In the genomic region with DNA sequence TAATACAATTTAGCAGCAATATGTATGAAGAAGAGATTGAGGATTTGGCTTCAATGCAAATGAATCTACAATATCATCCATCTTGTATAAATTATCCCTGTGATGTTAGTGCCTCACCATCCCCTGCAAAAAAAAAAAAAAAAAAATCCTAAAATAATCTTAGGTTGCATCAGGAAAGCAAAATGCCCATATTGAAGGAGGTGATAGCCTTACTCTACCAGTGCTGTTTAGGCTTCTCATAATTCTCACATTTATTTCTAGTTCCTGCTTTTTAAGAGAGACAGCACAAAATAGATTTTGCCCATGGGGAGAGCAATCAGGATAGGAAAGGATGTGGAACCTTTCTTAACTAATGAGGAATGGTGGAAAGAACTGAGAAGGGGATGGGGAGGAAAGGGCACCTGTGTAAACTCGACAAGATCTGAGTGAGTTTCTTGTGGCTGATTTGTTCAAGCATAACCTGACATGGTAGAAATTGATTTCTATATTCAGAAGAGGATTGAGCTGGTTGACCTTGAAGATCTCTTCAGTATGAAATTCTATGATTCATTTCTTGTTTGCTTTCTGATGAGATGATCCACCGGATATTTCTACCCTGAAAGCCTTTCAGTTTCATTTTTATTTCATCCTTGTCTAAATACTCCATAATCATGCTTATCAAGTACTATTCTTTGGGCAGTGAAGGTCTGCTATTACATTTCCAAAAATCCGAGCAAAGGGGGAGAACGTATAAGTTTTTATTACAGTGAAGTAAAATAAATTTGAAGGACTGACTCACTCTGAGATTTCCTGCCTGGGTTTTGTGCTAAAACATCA, we compare ENCODE assay signal across 11 cellular contexts.
DNase-seq lines count a peak whose midpoint lies in the region; ATAC-seq and TF ChIP-seq lines count a peak whose summit lies in the region.
"Had no signal": no experiment of that assay in that cellular context is flagged by ENCODE, and none has a peak within 500 bp of the region (broad histone marks: within the 10 kb centered on the region; RNA-seq: fewer than 3 reads in every experiment).

No MANE protein-coding gene starts in this region.

- no peaks in the 10 kb centered on the region for H3K9me2 ChIP-seq in GM23248 (ENCODE audit: insufficient read depth)

- H3K79me2 ChIP-seq in GM23248 (ENCODE audit: insufficient read depth) = peaks cover 5% of the 10 kb centered on the region; the same call in 1 of the 2 replicates

- no peaks in the 10 kb centered on the region for H3K36me3 Mint-ChIP-seq in CD8-positive, alpha-beta T cell
- no peaks in the 10 kb centered on the region for H3K36me3 Mint-ChIP-seq in activated CD4-positive, alpha-beta memory T cell treated with anti-CD3 and anti-CD28 coated beads for 36 hours
- H3K36me3 Mint-ChIP-seq in stimulated activated memory B cell treated with anti-CD40 and anti-IgM and Interleukin-4, amounts not matched to agents 10 μg/mL and 1 μg/mL and 100 μg/mL, for 72 hours = no peaks in the 10 kb centered on the region

- H3K27me3 Mint-ChIP-seq in CD8-positive, alpha-beta T cell (ENCODE audit: low read depth) = no peaks in the 10 kb centered on the region
- no peaks in the 10 kb centered on the region for H3K27me3 Mint-ChIP-seq in activated CD4-positive, alpha-beta memory T cell treated with anti-CD3 and anti-CD28 coated beads for 36 hours
- H3K27me3 Mint-ChIP-seq in stimulated activated memory B cell treated with anti-CD40 and anti-IgM and Interleukin-4, amounts not matched to agents 10 μg/mL and 1 μg/mL and 100 μg/mL, for 72 hours = no peaks in the 10 kb centered on the region

- TF ChIP-seq EP300 in gastroesophageal sphincter (IDR thresholded peaks at IDR 0.05) = no peak

- no peaks in the 10 kb centered on the region for H3K9me3 Mint-ChIP-seq in CD8-positive, alpha-beta T cell
- no peaks in the 10 kb centered on the region for H3K9me3 Mint-ChIP-seq in activated CD4-positive, alpha-beta memory T cell treated with anti-CD3 and anti-CD28 coated beads for 36 hours
- no peaks in the 10 kb centered on the region for H3K9me3 Mint-ChIP-seq in stimulated activated memory B cell treated with anti-CD40 and anti-IgM and Interleukin-4, amounts not matched to agents 10 μg/mL and 1 μg/mL and 100 μg/mL, for 72 hours

- intact Hi-C loops in CD8-positive, alpha-beta T cell (cut with DNase I, micrococcal nuclease) = no loop called here
- intact Hi-C loops in activated CD4-positive, alpha-beta memory T cell treated with anti-CD3 and anti-CD28 coated beads for 36 hours (cut with micrococcal nuclease) = loop anchor here (2.0 to 10.0 kb wide), 3 partner anchors 79 to 1157 kb away; no protein-coding TSS in a partner anchor

- peak overlapping the region; percentile 78 for H3K27ac Mint-ChIP-seq in CD8-positive, alpha-beta T cell
- peak overlapping the region; percentile 54 for H3K27ac Mint-ChIP-seq in activated CD4-positive, alpha-beta memory T cell treated with anti-CD3 and anti-CD28 coated beads for 36 hours
- H3K27ac Mint-ChIP-seq in stimulated activated memory B cell treated with anti-CD40 and anti-IgM and Interleukin-4, amounts not matched to agents 10 μg/mL and 1 μg/mL and 100 μg/mL, for 72 hours = no peak overlapping the region

- no peak for ATAC-seq in CD8-positive, alpha-beta T cell
- ATAC-seq in stimulated activated memory B cell treated with anti-CD40 and anti-IgM and Interleukin-4, amounts not matched to agents 10 μg/mL and 1 μg/mL and 100 μg/mL, for 72 hours = no peak
- ATAC-seq in gastroesophageal sphincter = no peak

- TF ChIP-seq POLR2A in gastroesophageal sphincter (IDR thresholded peaks at IDR 0.05) = no peak

- H3K4me1 Mint-ChIP-seq in CD8-positive, alpha-beta T cell (ENCODE audit: low read depth) = peaks cover 2% of the 10 kb centered on the region
- H3K4me1 Mint-ChIP-seq in activated CD4-positive, alpha-beta memory T cell treated with anti-CD3 and anti-CD28 coated beads for 36 hours (ENCODE audit: low read depth) = peaks cover 31% of the 10 kb centered on the region
- H3K4me1 Mint-ChIP-seq in stimulated activated memory B cell treated with anti-CD40 and anti-IgM and Interleukin-4, amounts not matched to agents 10 μg/mL and 1 μg/mL and 100 μg/mL, for 72 hours = no peaks in the 10 kb centered on the region

- in situ Hi-C loops in GM23248 (cut with MboI) = no loop called here

- no peaks in the 10 kb centered on the region for H3K9me3 ChIP-seq in CD8-positive, alpha-beta T cell (ENCODE audit: low read length)
- no peaks in the 10 kb centered on the region for H3K9me3 ChIP-seq in GM23248 (ENCODE audit: low read depth)
- no peaks in the 10 kb centered on the region for H3K9me3 ChIP-seq in gastroesophageal sphincter
- H3K9me3 ChIP-seq: vagina had no signal

- POLR2A ChIA-PET in CD8-positive, alpha-beta T cell (lab: Charles Lee) = no interaction called here
- POLR2A ChIA-PET in activated CD4-positive, alpha-beta memory T cell treated with anti-CD3 and anti-CD28 coated beads for 36 hours (lab: Charles Lee) = interaction anchor here (1.0 kb wide), 1 partner anchor 11 kb away, joined by 3 read pairs; no protein-coding TSS in a partner anchor

- no peaks in the 10 kb centered on the region for H3K4me1 ChIP-seq in CD8-positive, alpha-beta T cell (ENCODE audit: insufficient read depth, low read length)
- peaks cover 11% of the 10 kb centered on the region for H3K4me1 ChIP-seq in GM23248 (ENCODE audit: insufficient read depth)
- peaks cover 0 to 25% (median 0%) of the 10 kb centered on the region in 3 donors for H3K4me1 ChIP-seq in gastroesophageal sphincter
- H3K4me1 ChIP-seq: vagina had no signal

- H3K4me3 Mint-ChIP-seq in CD8-positive, alpha-beta T cell = peak overlapping the region; percentile 46
- no peak overlapping the region for H3K4me3 Mint-ChIP-seq in activated CD4-positive, alpha-beta memory T cell treated with anti-CD3 and anti-CD28 coated beads for 36 hours
- H3K4me3 Mint-ChIP-seq in stimulated activated memory B cell treated with anti-CD40 and anti-IgM and Interleukin-4, amounts not matched to agents 10 μg/mL and 1 μg/mL and 100 μg/mL, for 72 hours = no peak overlapping the region

- no peak for DNase-seq in CD8-positive, alpha-beta T cell
- DNase-seq in GM23248 (peak; percentile 6), iris pigment epithelial cell (ENCODE audit: low read depth) (peak; percentile 71)
- DNase-seq in activated CD4-positive, alpha-beta memory T cell treated with anti-CD3 and anti-CD28 coated beads for 36 hours = no peak
- DNase-seq in NK-92 treated with Interleukin-12 subunit alpha and Interleukin-12 subunit beta, amount 100 ng/mL, for 24 hours (lab: John Stamatoyannopoulos, UW) = no peak
- DNase-seq in stimulated activated CD4-positive, alpha-beta T cell treated with anti-CD3 and anti-CD28 coated beads, Interleukin-4, amount 100 ng/mL, for 1 hour = no peak
- DNase-seq: DMS79, Karpas-422 had no signal

- H4K20me1 ChIP-seq in GM23248 (ENCODE audit: insufficient read depth) = no peaks in the 10 kb centered on the region

- H3K27ac ChIP-seq in CD8-positive, alpha-beta T cell (ENCODE audit: low read depth, low read length) = no peak overlapping the region
- no peak overlapping the region for H3K27ac ChIP-seq in GM23248
- no peak overlapping the region for H3K27ac ChIP-seq in gastroesophageal sphincter
- H3K27ac ChIP-seq: vagina had no signal

- CTCF ChIA-PET in CD8-positive, alpha-beta T cell (lab: Charles Lee) = no interaction called here
- CTCF ChIA-PET in activated CD4-positive, alpha-beta memory T cell treated with anti-CD3 and anti-CD28 coated beads for 36 hours (lab: Charles Lee) = no interaction called here

- H3K4me3 ChIP-seq in CD8-positive, alpha-beta T cell (ENCODE audit: low read depth, low read length) = no peak overlapping the region
- H3K4me3 ChIP-seq in GM23248 = no peak overlapping the region
- H3K4me3 ChIP-seq in gastroesophageal sphincter = no peak overlapping the region
- H3K4me3 ChIP-seq: vagina had no signal

- H3F3A ChIP-seq in GM23248 (ENCODE audit: insufficient read depth) = no peaks in the 10 kb centered on the region; the same call in 1 of the 2 replicates

- H3K36me3 ChIP-seq in CD8-positive, alpha-beta T cell (ENCODE audit: insufficient read depth, low read length) = no peaks in the 10 kb centered on the region
- no peaks in the 10 kb centered on the region for H3K36me3 ChIP-seq in GM23248 (ENCODE audit: low read depth)
- H3K36me3 ChIP-seq in gastroesophageal sphincter = no peaks in the 10 kb centered on the region

- no peaks in the 10 kb centered on the region for H3K27me3 ChIP-seq in CD8-positive, alpha-beta T cell (ENCODE audit: insufficient read depth, low read length)
- H3K27me3 ChIP-seq in GM23248 (replicated peaks; ENCODE audit: insufficient read depth) (no peaks in the 10 kb centered on the region), gastroesophageal sphincter (no peaks in the 10 kb centered on the region)
- H3K27me3 ChIP-seq: vagina had no signal

- peak overlapping the region; percentile 19 for H3K4me2 ChIP-seq in GM23248 (ENCODE audit: unreplicated experiment)

- TF ChIP-seq CTCF in CD8-positive, alpha-beta T cell (IDR thresholded peaks at IDR 0.05) = no peak
- TF ChIP-seq CTCF in gastroesophageal sphincter (IDR thresholded peaks at IDR 0.05) = no peak

- 71 to 79% methylated on average over 4 of the region's 4 CpGs for WGBS in GM23248 (ENCODE audit: low coverage in 1 of 2, low lambda C conversion rate in 2 of 2, missing lambda C conversion rate in 2 of 2), 2 experiments
- 53% methylated on average over 2 to 4 of the region's 4 CpGs for WGBS in gastroesophageal sphincter (ENCODE audit: low coverage in 1 of 2), 2 donors

- H3K9ac ChIP-seq in GM23248 = no peak overlapping the region

- no peak overlapping the region for H2AFZ ChIP-seq in GM23248

Comparison
In these comparisons a context has a peak if more than half of its experiments do, and no peak if none do; other contexts are left out.
1. DNase-seq: peak in GM23248 (single experiment) and iris pigment epithelial cell (single experiment); none in CD8-positive, alpha-beta T cell (0 of 7), activated CD4-positive, alpha-beta memory T cell treated with anti-CD3 and anti-CD28 coated beads for 36 hours (single experiment), NK-92 treated with Interleukin-12 subunit alpha and Interleukin-12 subunit beta, amount 100 ng/mL, for 24 hours (single experiment) and stimulated activated CD4-positive, alpha-beta T cell treated with anti-CD3 and anti-CD28 coated beads, Interleukin-4, amount 100 ng/mL, for 1 hour (single experiment).